In the genomic region with DNA sequence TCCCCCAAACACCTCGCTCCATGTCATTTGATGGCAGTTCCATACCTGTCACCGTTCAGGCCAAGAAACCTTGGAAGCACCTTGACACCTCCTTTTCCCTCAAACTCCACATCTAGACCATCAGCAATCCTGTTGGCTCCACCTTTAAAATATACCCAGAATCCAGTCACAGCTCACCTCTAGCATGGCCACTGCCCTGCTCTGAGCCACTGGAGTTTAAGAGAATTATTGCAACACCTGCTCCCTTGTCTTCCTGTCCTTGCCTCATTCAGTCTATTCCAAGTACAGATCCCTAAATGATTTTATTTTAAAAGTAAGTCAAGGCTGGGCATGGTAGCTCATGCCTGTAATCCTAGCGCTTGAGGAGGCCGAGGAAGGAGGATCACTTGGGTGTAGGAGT, we compare ENCODE assay signal across 19 cellular contexts. TPM values are rescaled to one million over a fixed set of nuclear protein-coding genes. Genes with fewer than 3 reads are reported as not detected.
DNase-seq lines count a peak whose midpoint lies in the region; ATAC-seq, FAIRE-seq and TF ChIP-seq lines count a peak whose summit lies in the region.
"Had no signal": no experiment of that assay in that cellular context is flagged by ENCODE, and none has a peak within 500 bp of the region (broad histone marks: within the 10 kb centered on the region; RNA-seq: fewer than 3 reads in every experiment).

No MANE protein-coding gene starts in this region.

- BruUV-seq in IMR-90 (replicated peaks; lab: Mats Ljungman, UMichigan) (no TSS peak), K562 (replicated peaks; lab: Mats Ljungman, UMichigan) (no TSS peak)

- H3K4me2 ChIP-seq in IMR-90 (ENCODE audit: low read depth, low read length) (no peak overlapping the region), K562 (ENCODE audit: insufficient read depth, low read length) (no peak overlapping the region; the same call in 1 of the 2 replicates)
- H3K4me2 ChIP-seq: GM23338 had no signal

- TF ChIP-seq EP300 in K562 (IDR thresholded peaks at IDR 0.05; ENCODE audit: low read length): no peak

- peaks cover 59% of the 10 kb centered on the region for H3K4me1 Mint-ChIP-seq in activated CD4-positive, alpha-beta T cell treated with anti-CD3 and anti-CD28 coated beads, Interleukin-2, amount 10 ng/mL, durations not matched to agents 7 days and 5 days
- H3K4me1 Mint-ChIP-seq in stimulated activated effector memory CD8-positive, alpha-beta T cell treated with anti-CD3 and anti-CD28 coated beads, Interleukin-12 subunit alpha, Interleukin-12 subunit beta, amount 100 ng/mL, for 72 hours: peaks cover 24% of the 10 kb centered on the region

- H4K20me1 ChIP-seq in IMR-90 (ENCODE audit: insufficient read depth, low read length) (no peaks in the 10 kb centered on the region), K562 (replicated peaks; ENCODE audit: control insufficient read depth, insufficient read depth, low read length) (no peaks in the 10 kb centered on the region)

- H2AFZ ChIP-seq in IMR-90 (replicated peaks; ENCODE audit: low read length, poor library complexity) (no peak overlapping the region), K562 (ENCODE audit: low read depth, low read length) (0 out of 2 replicates have a peak overlapping the region, but pooled peaks have one; percentile 9)
- H2AFZ ChIP-seq: GM23338 had no signal

- TF ChIP-seq RAD21 in IMR-90 (IDR thresholded peaks at IDR 0.05; ENCODE audit: low read length): no peak
- no peak for TF ChIP-seq RAD21 in K562 (CRISPR knock-in tag; conservative IDR thresholded peaks at IDR 0.05 in 1 of 2, IDR thresholded peaks at IDR 0.05 in 1 of 2)

- H3K9me3 ChIP-seq in IMR-90 (ENCODE audit: control insufficient read depth, insufficient read depth, low read length): no peaks in the 10 kb centered on the region
- no peaks in the 10 kb centered on the region for H3K9me3 ChIP-seq in K562 (replicated peaks; ENCODE audit: control insufficient read depth, insufficient read depth, low read depth, low read length)
- H3K9me3 ChIP-seq in upper lobe of right lung: no peaks in the 10 kb centered on the region

- H2AK9ac ChIP-seq in IMR-90 (replicated peaks; ENCODE audit: low read depth, low read length, poor library complexity): peak overlapping the region; percentile 23

- H4K8ac ChIP-seq in IMR-90 (ENCODE audit: low read depth in 2 of 2, low read length in 2 of 2): no peak overlapping the region

- H3K18ac ChIP-seq in IMR-90 (ENCODE audit: low read depth, low read length): no peak overlapping the region

- no peak overlapping the region for H2BK5ac ChIP-seq in IMR-90 (ENCODE audit: low read depth, low read length, poor library complexity, severe bottlenecking)

- H4K91ac ChIP-seq in IMR-90 (ENCODE audit: insufficient read depth, low read depth, low read length): no peak overlapping the region

- no peak for DNase-seq in activated CD4-positive, alpha-beta T cell treated with anti-CD3 and anti-CD28 coated beads, Interleukin-2, amount 10 ng/mL, durations not matched to agents 7 days and 5 days
- DNase-seq in activated CD4-positive, alpha-beta T cell treated with anti-CD3 and anti-CD28 coated beads, Interleukin-2, amount 50 U/mL, for 4 hours: no peak
- DNase-seq in IMR-90: no peak
- DNase-seq in K562 (ENCODE audit: extremely low read depth in 1 of 4, low spot score in 3 of 4): no peak
- no peak for DNase-seq in stimulated activated effector memory CD8-positive, alpha-beta T cell treated with anti-CD3 and anti-CD28 coated beads, Interleukin-12 subunit alpha, Interleukin-12 subunit beta, amount 100 ng/mL, for 72 hours (ENCODE audit: low spot score in 2 of 2)
- no peak for DNase-seq in medulla oblongata (ENCODE audit: extremely low spot score)
- no peak for DNase-seq in ecto neural progenitor cell (ENCODE audit: low spot score)
- no peak for DNase-seq in upper lobe of right lung
- DNase-seq: CD4-positive, alpha-beta memory T cell; GF-D8; HFFc6; KG1; NCI-H1105 treated with DMSO at 0.1 percent for 48 hours; NCI-H187; NCI-H82; SIG-M5 had no signal

- no peak overlapping the region for H3K14ac ChIP-seq in IMR-90 (replicated peaks; ENCODE audit: low read depth, low read length)

- H3K36me3 ChIP-seq in IMR-90 (ENCODE audit: control insufficient read depth, insufficient read depth, low read length): no peaks in the 10 kb centered on the region
- no peaks in the 10 kb centered on the region for H3K36me3 ChIP-seq in K562 (ENCODE audit: control insufficient read depth, insufficient read depth, low read length)
- H3K36me3 ChIP-seq in upper lobe of right lung: no peaks in the 10 kb centered on the region

- no peak overlapping the region for H2BK120ac ChIP-seq in IMR-90 (ENCODE audit: low read depth, low read length)

- no peak overlapping the region for H3K23ac ChIP-seq in IMR-90 (ENCODE audit: low read depth, low read length)

- TF ChIP-seq CTCF in IMR-90 (conservative IDR thresholded peaks at IDR 0.05; ENCODE audit: low read depth, low read length) (no peak), K562 (IDR thresholded peaks at IDR 0.05 in 2 of 3, conservative IDR thresholded peaks at IDR 0.05 in 1 of 3; ENCODE audit: insufficient read depth in 2 of 3, low read depth in 1 of 3, low read length in 3 of 3) (no peak), upper lobe of right lung (IDR thresholded peaks at IDR 0.05) (no peak)

- H3K9ac ChIP-seq in IMR-90 (ENCODE audit: low read depth, low read length) (no peak overlapping the region), K562 (ENCODE audit: insufficient read depth in 1 of 2, low read depth in 2 of 2, low read length in 2 of 2) (peak overlapping the region; percentile 8 to 40; a peak in 2 of 4 replicates)

- ATAC-seq in IMR-90 (ENCODE audit: low read depth) (no peak), K562 (no peak), upper lobe of right lung (no peak)
- ATAC-seq in stimulated activated effector memory CD8-positive, alpha-beta T cell treated with anti-CD3 and anti-CD28 coated beads, Interleukin-12 subunit alpha, Interleukin-12 subunit beta, amount 100 ng/mL, for 72 hours: no peak
- ATAC-seq: GM23338 had no signal

- intact Hi-C loops in IMR-90 (cut with micrococcal nuclease): no loop called here
- intact Hi-C loops in K562 (cut with micrococcal nuclease): no loop called here
- intact Hi-C loops in upper lobe of right lung (cut with DNase I): no loop called here

- TF ChIP-seq POLR2A in IMR-90 (IDR thresholded peaks at IDR 0.05; ENCODE audit: low read depth, low read length) (no peak), K562 (conservative IDR thresholded peaks at IDR 0.05) (no peak)

- H2BK20ac ChIP-seq in IMR-90 (ENCODE audit: low read depth, low read length): 0 out of 2 replicates have a peak overlapping the region, but pooled peaks have one; percentile 0

- H3K4me1 ChIP-seq in IMR-90 (ENCODE audit: control insufficient read depth, insufficient read depth, low read length) (peaks cover 25% of the 10 kb centered on the region), K562 (replicated peaks in 1 of 2; ENCODE audit: control insufficient read depth in 2 of 2, insufficient read depth in 2 of 2, low read length in 2 of 2) (peaks cover 59 to 74% of the 10 kb centered on the region in 2 experiments), upper lobe of right lung (peaks cover 40% of the 10 kb centered on the region)

- no peak overlapping the region; the same call in 1 of the 2 replicates for H2AK5ac ChIP-seq in IMR-90 (ENCODE audit: low read depth, low read length)

- H3K4me3 ChIP-seq in IMR-90 (ENCODE audit: insufficient read depth, low read depth, low read length) (no peak overlapping the region), K562 (no peak overlapping the region), upper lobe of right lung (no peak overlapping the region)
- H3K4me3 ChIP-seq: GM23338 had no signal

- H2BK15ac ChIP-seq in IMR-90 (ENCODE audit: low read depth, low read length): no peak overlapping the region

- no peak for FAIRE-seq in K562 (lab: Jason Lieb, UNC)
- FAIRE-seq: RCC 7860 had no signal

- H3K56ac ChIP-seq in IMR-90 (ENCODE audit: extremely low read depth, insufficient read depth, low read length): no peak overlapping the region

- no peak overlapping the region for H3K4ac ChIP-seq in IMR-90 (ENCODE audit: low read depth, low read length)

- no peaks in the 10 kb centered on the region for H3K27me3 ChIP-seq in IMR-90 (ENCODE audit: control insufficient read depth, insufficient read depth, low read length)
- no peaks in the 10 kb centered on the region for H3K27me3 ChIP-seq in K562 (ENCODE audit: control insufficient read depth in 2 of 2, insufficient read depth in 2 of 2, low read length in 2 of 2)
- no peaks in the 10 kb centered on the region for H3K27me3 ChIP-seq in upper lobe of right lung

- no peaks in the 10 kb centered on the region for H3K9me3 Mint-ChIP-seq in activated CD4-positive, alpha-beta T cell treated with anti-CD3 and anti-CD28 coated beads, Interleukin-2, amount 10 ng/mL, durations not matched to agents 7 days and 5 days
- no peaks in the 10 kb centered on the region for H3K9me3 Mint-ChIP-seq in stimulated activated effector memory CD8-positive, alpha-beta T cell treated with anti-CD3 and anti-CD28 coated beads, Interleukin-12 subunit alpha, Interleukin-12 subunit beta, amount 100 ng/mL, for 72 hours
- H3K9me3 Mint-ChIP-seq: CD4-positive, alpha-beta memory T cell; GM23338; HFFc6 had no signal

- peak overlapping the region; percentile 0 for H3K27ac Mint-ChIP-seq in activated CD4-positive, alpha-beta T cell treated with anti-CD3 and anti-CD28 coated beads, Interleukin-2, amount 10 ng/mL, durations not matched to agents 7 days and 5 days
- H3K27ac Mint-ChIP-seq in stimulated activated effector memory CD8-positive, alpha-beta T cell treated with anti-CD3 and anti-CD28 coated beads, Interleukin-12 subunit alpha, Interleukin-12 subunit beta, amount 100 ng/mL, for 72 hours: peak overlapping the region; percentile 16
- H3K27ac Mint-ChIP-seq: GM23338, HFFc6 had no signal

- peaks cover 20% of the 10 kb centered on the region for H3K9me1 ChIP-seq in IMR-90 (ENCODE audit: insufficient read depth, low read length)
- H3K9me1 ChIP-seq in K562 (ENCODE audit: control insufficient read depth, insufficient read depth, low read length): no peaks in the 10 kb centered on the region

- no peaks in the 10 kb centered on the region for H3K27me3 Mint-ChIP-seq in activated CD4-positive, alpha-beta T cell treated with anti-CD3 and anti-CD28 coated beads, Interleukin-2, amount 10 ng/mL, durations not matched to agents 7 days and 5 days
- H3K27me3 Mint-ChIP-seq: CD4-positive, alpha-beta memory T cell had no signal

- H3K27ac ChIP-seq in IMR-90 (ENCODE audit: insufficient read depth, low read length): no peak overlapping the region
- peak overlapping the region; percentile 56; the same call in 2 of the 3 replicates for H3K27ac ChIP-seq in K562 (ENCODE audit: extremely low read depth, low read depth, low read length)
- no peak overlapping the region for H3K27ac ChIP-seq in upper lobe of right lung
- H3K27ac ChIP-seq: HL-60 had no signal

- POLR2A ChIA-PET in activated CD4-positive, alpha-beta T cell treated with anti-CD3 and anti-CD28 coated beads, Interleukin-2, amount 10 ng/mL, durations not matched to agents 7 days and 5 days (lab: Charles Lee): interaction anchor here (0.6 kb wide), 1 partner anchor 38 kb away, joined by 3 read pairs; no protein-coding TSS in a partner anchor
- POLR2A ChIA-PET in IMR-90 (lab: Charles Lee; ENCODE audit: unreplicated experiment): no interaction called here
- POLR2A ChIA-PET in K562 (lab: Yijun Ruan, JAX): interaction anchor here (0.6 to 7.5 kb wide), 4 partner anchors 8 to 22 kb away, joined by 3 to 100 read pairs (median 4); a partner anchor contains a TSS

- dilution Hi-C loops in IMR-90 (cut with HindIII; ENCODE audit: low sequenced_read_pairs, unreplicated experiment): no loop called here

- no peak overlapping the region for H3K4me3 Mint-ChIP-seq in activated CD4-positive, alpha-beta T cell treated with anti-CD3 and anti-CD28 coated beads, Interleukin-2, amount 10 ng/mL, durations not matched to agents 7 days and 5 days
- H3K4me3 Mint-ChIP-seq in stimulated activated effector memory CD8-positive, alpha-beta T cell treated with anti-CD3 and anti-CD28 coated beads, Interleukin-12 subunit alpha, Interleukin-12 subunit beta, amount 100 ng/mL, for 72 hours: no peak overlapping the region
- H3K4me3 Mint-ChIP-seq: GM23338, HFFc6 had no signal

- CTCF ChIA-PET in activated CD4-positive, alpha-beta T cell treated with anti-CD3 and anti-CD28 coated beads, Interleukin-2, amount 10 ng/mL, durations not matched to agents 7 days and 5 days (lab: Charles Lee): interaction anchor here (0.7 to 1.9 kb wide), 4 partner anchors 13 to 61 kb away, joined by 3 to 5 read pairs (median 3); no protein-coding TSS in a partner anchor
- CTCF ChIA-PET in IMR-90 (lab: Yijun Ruan, JAX): no interaction called here
- CTCF ChIA-PET in K562 (lab: Yijun Ruan, JAX; ENCODE audit: low intra/inter-chr PET ratio): no interaction called here

- peaks cover 3% of the 10 kb centered on the region for H3K36me3 Mint-ChIP-seq in activated CD4-positive, alpha-beta T cell treated with anti-CD3 and anti-CD28 coated beads, Interleukin-2, amount 10 ng/mL, durations not matched to agents 7 days and 5 days (ENCODE audit: low read depth)
- no peaks in the 10 kb centered on the region for H3K36me3 Mint-ChIP-seq in stimulated activated effector memory CD8-positive, alpha-beta T cell treated with anti-CD3 and anti-CD28 coated beads, Interleukin-12 subunit alpha, Interleukin-12 subunit beta, amount 100 ng/mL, for 72 hours
- H3K36me3 Mint-ChIP-seq: CD4-positive, alpha-beta memory T cell had no signal

- H3K79me2 ChIP-seq in K562 (ENCODE audit: control insufficient read depth, insufficient read depth, low read length): peaks cover 5% of the 10 kb centered on the region; the same call in 2 of the 3 replicates

- peaks cover 0 to 4% of the 10 kb centered on the region in 2 experiments; a peak in 1 of 4 replicates for H3K79me1 ChIP-seq in IMR-90 (ENCODE audit: low read depth in 1 of 2, low read length in 2 of 2)

- H4K5ac ChIP-seq in IMR-90 (ENCODE audit: low read depth, low read length): no peak overlapping the region

- 97% methylated on average over 4 of the region's 4 CpGs; no CpG with 5 or more reads in 1 of the 2 experiments for WGBS in IMR-90 (ENCODE audit: extremely low coverage in 2 of 2, insufficient read length in 1 of 2), 2 experiments
- WGBS in K562 (ENCODE audit: insufficient coverage, low coverage, missing lambda C conversion rate): 85% methylated on average over 4 of the region's 4 CpGs

- in situ Hi-C loops in IMR-90 (cut with MboI; ENCODE audit: low sequenced_read_pairs) (no loop called here), K562 (cut with MboI) (no loop called here)

RNA-seq across cellular contexts. Expression of a gene that starts 11.6 kb away (rescaled TPM):
- total RNA-seq in activated CD4-positive, alpha-beta T cell treated with anti-CD3 and anti-CD28 coated beads, Interleukin-2, amount 10 ng/mL, durations not matched to agents 7 days and 5 days: 10 to 100 TPM; 16.0 to 18.8 TPM
- total RNA-seq in IMR-90 (2012; rRNA removed): 15.0 and 18.5 TPM in 2 replicates
- 23.2 and 23.4 TPM in 2 replicates for polyA plus RNA-seq in IMR-90 (2012; rRNA removed)
- polyA plus RNA-seq in IMR-90 (2012; cell fraction: cytosol; rRNA removed): 15.9 and 35.9 TPM in 2 replicates
- polyA plus RNA-seq in IMR-90 (2012; cell fraction: nucleus; rRNA removed; ENCODE audit: low replicate concordance): 13.3 and 22.2 TPM in 2 replicates
- 20.3 and 47.6 TPM in 2 replicates for total RNA-seq in K562 (2011; cell fraction: chromatin; rRNA removed; ENCODE audit: low replicate concordance)
- 45.7 and 51.3 TPM in 2 replicates for total RNA-seq in K562 (2011; cell fraction: nucleolus; rRNA removed)
- total RNA-seq in K562 (2011; cell fraction: nucleoplasm; rRNA removed): 38.2 and 39.5 TPM in 2 replicates
- total RNA-seq in K562 (2014; rRNA removed): 113 and 114 TPM in 2 replicates
- total RNA-seq in K562 (2014; rRNA removed; fragmentation: Illumina TruSeq; extraction: Trizol): 43.5 and 47.4 TPM in 2 replicates
- 22.1 and 23.0 TPM in 2 replicates for total RNA-seq in K562 (2015; rRNA removed; fragmentation: Illumina TruSeq; extraction: Trizol)
- total RNA-seq in K562 (2021): 102 and 110 TPM in 2 replicates
- 44.4 and 114 TPM in 2 replicates for polyA plus RNA-seq in K562 (2011; rRNA removed)
- polyA plus RNA-seq in K562 (2011; cell fraction: cytosol; rRNA removed): 105 and 109 TPM in 2 replicates
- 42.6 and 66.5 TPM in 2 replicates for polyA plus RNA-seq in K562 (2011; cell fraction: nucleus; rRNA removed)
- 40.1 and 401 TPM in 2 replicates for polyA plus RNA-seq in K562 (2012)
- 55.3 and 78.6 TPM in 2 replicates for polyA plus RNA-seq in K562 (2014; fragmentation: Illumina TruSeq; extraction: Trizol)
- polyA plus RNA-seq in K562 (2014; fragmentation: Nextera tagmentation; extraction: Ambion mirVana): 10 to 100 TPM; 12.1 to 14.9 TPM
- 78.8 and 80.6 TPM in 2 replicates for polyA plus RNA-seq in K562 (2014; rRNA removed)
- 33.3 and 53.8 TPM in 2 replicates for polyA minus RNA-seq in K562 (2011; rRNA and poly(A)+ RNA removed)
- 37.2 and 88.9 TPM in 2 replicates for polyA minus RNA-seq in K562 (2011; cell fraction: cytosol; rRNA and poly(A)+ RNA removed)
- 9.7 and 26.4 TPM in 2 replicates for polyA minus RNA-seq in K562 (2011; cell fraction: nucleus; rRNA and poly(A)+ RNA removed)
- 16.8 TPM for total RNA-seq in upper lobe of right lung

RNA-seq across cellular contexts. Expression of a gene that starts 22.0 kb away (rescaled TPM):
- total RNA-seq in activated CD4-positive, alpha-beta T cell treated with anti-CD3 and anti-CD28 coated beads, Interleukin-2, amount 10 ng/mL, durations not matched to agents 7 days and 5 days: 1 to 10 TPM in 1 of 2 experiments, under 1 TPM in 1; 0.87 to 1.2 TPM
- total RNA-seq in IMR-90 (2012; rRNA removed) (9.9 and 17.5 TPM in 2 replicates), K562 (2014; rRNA removed) (11.1 and 21.5 TPM in 2 replicates), K562 (2014; rRNA removed; fragmentation: Illumina TruSeq; extraction: Trizol) (6.7 and 7.5 TPM in 2 replicates), K562 (2015; rRNA removed; fragmentation: Illumina TruSeq; extraction: Trizol) (7.8 and 9.6 TPM in 2 replicates), K562 (2021) (26.7 and 28.5 TPM in 2 replicates), upper lobe of right lung (19.9 TPM)
- polyA plus RNA-seq in IMR-90 (2012; rRNA removed) (75.1 and 101 TPM in 2 replicates), K562 (2011; rRNA removed) (13.1 and 37.5 TPM in 2 replicates), K562 (2014; fragmentation: Illumina TruSeq; extraction: Trizol) (24.3 and 24.7 TPM in 2 replicates), K562 (2014; fragmentation: Nextera tagmentation; extraction: Ambion mirVana) (1 to 10 TPM; 7.9 to 8.3 TPM), K562 (2014; rRNA removed) (24.8 and 29.7 TPM in 2 replicates)
- 67.5 and 73.6 TPM in 2 replicates for polyA plus RNA-seq in IMR-90 (2012; cell fraction: cytosol; rRNA removed)
- 35.0 and 62.6 TPM in 2 replicates for polyA plus RNA-seq in IMR-90 (2012; cell fraction: nucleus; rRNA removed; ENCODE audit: low replicate concordance)
- 9.8 and 24.5 TPM in 2 replicates for total RNA-seq in K562 (2011; cell fraction: chromatin; rRNA removed; ENCODE audit: low replicate concordance)
- 24.9 and 37.9 TPM in 2 replicates for total RNA-seq in K562 (2011; cell fraction: nucleolus; rRNA removed)
- 34.2 and 46.5 TPM in 2 replicates for total RNA-seq in K562 (2011; cell fraction: nucleoplasm; rRNA removed)
- polyA plus RNA-seq in K562 (2011; cell fraction: cytosol; rRNA removed): 54.0 and 57.8 TPM in 2 replicates
- 24.4 and 24.6 TPM in 2 replicates for polyA plus RNA-seq in K562 (2011; cell fraction: nucleus; rRNA removed)
- polyA plus RNA-seq in K562 (2012): 21.9 and 37.5 TPM in 2 replicates
- 8.2 and 13.0 TPM in 2 replicates for polyA minus RNA-seq in K562 (2011; rRNA and poly(A)+ RNA removed)
- 14.1 and 27.3 TPM in 2 replicates for polyA minus RNA-seq in K562 (2011; cell fraction: cytosol; rRNA and poly(A)+ RNA removed)
- 5.0 and 5.7 TPM in 2 replicates for polyA minus RNA-seq in K562 (2011; cell fraction: nucleus; rRNA and poly(A)+ RNA removed)

RNA-seq across cellular contexts. Expression of a gene that starts 39.2 kb away (rescaled TPM):
- total RNA-seq in activated CD4-positive, alpha-beta T cell treated with anti-CD3 and anti-CD28 coated beads, Interleukin-2, amount 10 ng/mL, durations not matched to agents 7 days and 5 days: 100 to 1,000 TPM; 135 to 155 TPM
- total RNA-seq in IMR-90 (2012; rRNA removed) (29.2 and 29.9 TPM in 2 replicates), K562 (2014; rRNA removed) (46.1 and 58.1 TPM in 2 replicates), K562 (2014; rRNA removed; fragmentation: Illumina TruSeq; extraction: Trizol) (18.4 and 22.1 TPM in 2 replicates), K562 (2015; rRNA removed; fragmentation: Illumina TruSeq; extraction: Trizol) (18.0 and 19.3 TPM in 2 replicates), K562 (2021) (51.7 and 54.2 TPM in 2 replicates), upper lobe of right lung (101 TPM)
- polyA plus RNA-seq in IMR-90 (2012; rRNA removed) (84.2 and 89.4 TPM in 2 replicates), K562 (2011; rRNA removed) (37.6 and 58.2 TPM in 2 replicates), K562 (2014; fragmentation: Illumina TruSeq; extraction: Trizol) (26.5 and 37.1 TPM in 2 replicates), K562 (2014; fragmentation: Nextera tagmentation; extraction: Ambion mirVana) (1 to 10 TPM; 5.9 to 8.3 TPM), K562 (2014; rRNA removed) (52.7 and 59.3 TPM in 2 replicates)
- polyA plus RNA-seq in IMR-90 (2012; cell fraction: cytosol; rRNA removed): 51.3 and 95.8 TPM in 2 replicates
- polyA plus RNA-seq in IMR-90 (2012; cell fraction: nucleus; rRNA removed; ENCODE audit: low replicate concordance): 154 and 323 TPM in 2 replicates
- total RNA-seq in K562 (2011; cell fraction: chromatin; rRNA removed; ENCODE audit: low replicate concordance): 91.7 and 117 TPM in 2 replicates
- total RNA-seq in K562 (2011; cell fraction: nucleolus; rRNA removed): 53.4 and 61.7 TPM in 2 replicates
- 62.0 and 75.0 TPM in 2 replicates for total RNA-seq in K562 (2011; cell fraction: nucleoplasm; rRNA removed)
- 41.1 and 50.2 TPM in 2 replicates for polyA plus RNA-seq in K562 (2011; cell fraction: cytosol; rRNA removed)
- 71.7 and 92.4 TPM in 2 replicates for polyA plus RNA-seq in K562 (2011; cell fraction: nucleus; rRNA removed)
- polyA plus RNA-seq in K562 (2012): 38.5 and 194 TPM in 2 replicates
- 16.0 and 22.1 TPM in 2 replicates for polyA minus RNA-seq in K562 (2011; rRNA and poly(A)+ RNA removed)
- polyA minus RNA-seq in K562 (2011; cell fraction: cytosol; rRNA and poly(A)+ RNA removed): 16.1 and 28.0 TPM in 2 replicates
- polyA minus RNA-seq in K562 (2011; cell fraction: nucleus; rRNA and poly(A)+ RNA removed): 15.3 and 29.2 TPM in 2 replicates

RNA-seq across cellular contexts. Expression of a gene that starts 43.6 kb away (rescaled TPM):
- 1 to 10 TPM; 5.6 to 6.0 TPM for total RNA-seq in activated CD4-positive, alpha-beta T cell treated with anti-CD3 and anti-CD28 coated beads, Interleukin-2, amount 10 ng/mL, durations not matched to agents 7 days and 5 days
- total RNA-seq in IMR-90 (2012; rRNA removed) (1.1 TPM in 2 replicates), K562 (2014; rRNA removed) (6.5 and 9.2 TPM in 2 replicates), K562 (2014; rRNA removed; fragmentation: Illumina TruSeq; extraction: Trizol) (1.3 and 1.4 TPM in 2 replicates), K562 (2015; rRNA removed; fragmentation: Illumina TruSeq; extraction: Trizol) (2.6 and 2.8 TPM in 2 replicates), K562 (2021) (26.1 and 26.3 TPM in 2 replicates), upper lobe of right lung (8.4 TPM)
- polyA plus RNA-seq in IMR-90 (2012; rRNA removed) (6.2 and 6.4 TPM in 2 replicates), K562 (2011; rRNA removed) (1.8 and 3.5 TPM in 2 replicates), K562 (2014; fragmentation: Illumina TruSeq; extraction: Trizol) (6.7 and 7.4 TPM in 2 replicates), K562 (2014; fragmentation: Nextera tagmentation; extraction: Ambion mirVana) (under 1 TPM; 0.42 to 0.48 TPM), K562 (2014; rRNA removed) (6.7 and 9.6 TPM in 2 replicates)
- polyA plus RNA-seq in IMR-90 (2012; cell fraction: cytosol; rRNA removed): 9.7 and 10.0 TPM in 2 replicates
- 15.8 and 22.6 TPM in 2 replicates for polyA plus RNA-seq in IMR-90 (2012; cell fraction: nucleus; rRNA removed; ENCODE audit: low replicate concordance)
- 5.5 and 9.5 TPM in 2 replicates for total RNA-seq in K562 (2011; cell fraction: chromatin; rRNA removed; ENCODE audit: low replicate concordance)
- 8.4 and 9.8 TPM in 2 replicates for total RNA-seq in K562 (2011; cell fraction: nucleolus; rRNA removed)
- 8.9 and 11.8 TPM in 2 replicates for total RNA-seq in K562 (2011; cell fraction: nucleoplasm; rRNA removed)
- polyA plus RNA-seq in K562 (2011; cell fraction: cytosol; rRNA removed): 2.4 and 2.8 TPM in 2 replicates
- 9.5 and 9.7 TPM in 2 replicates for polyA plus RNA-seq in K562 (2011; cell fraction: nucleus; rRNA removed)
- 13.7 and 13.9 TPM in 2 replicates for polyA plus RNA-seq in K562 (2012)
- polyA minus RNA-seq in K562 (2011; rRNA and poly(A)+ RNA removed): 2.0 and 2.9 TPM in 2 replicates
- 4.7 and 7.1 TPM in 2 replicates for polyA minus RNA-seq in K562 (2011; cell fraction: cytosol; rRNA and poly(A)+ RNA removed)
- 2.7 and 5.2 TPM in 2 replicates for polyA minus RNA-seq in K562 (2011; cell fraction: nucleus; rRNA and poly(A)+ RNA removed)
